ENCODE assay signal across 9 cellular contexts in the genomic region with DNA sequence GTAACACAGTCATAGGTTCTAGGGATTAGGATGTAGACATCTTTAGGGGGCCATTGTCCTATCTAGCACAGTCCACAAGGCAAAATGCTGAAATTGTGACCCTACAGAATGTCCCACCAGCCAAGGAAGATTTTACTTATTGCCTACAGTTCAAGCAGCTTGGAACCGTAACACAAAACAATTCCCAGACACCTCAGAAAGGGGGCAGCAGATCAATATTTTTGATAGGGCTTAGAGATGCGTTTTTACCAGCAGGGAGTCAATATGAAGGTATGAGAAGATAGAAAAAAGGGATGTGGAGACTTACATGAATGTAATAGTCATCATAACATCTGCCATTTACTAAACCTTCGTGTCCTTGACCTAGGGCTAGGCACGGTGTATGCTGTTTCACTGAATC.
DNase-seq lines count a peak whose midpoint lies in the region; FAIRE-seq and TF ChIP-seq lines count a peak whose summit lies in the region.
"Had no signal": no experiment of that assay in that cellular context is flagged by ENCODE, and none has a peak within 500 bp of the region (broad histone marks: within the 10 kb centered on the region; RNA-seq: fewer than 3 reads in every experiment).

No MANE protein-coding gene starts in this region.

- no peaks in the 10 kb centered on the region for H3K79me2 ChIP-seq in MM.1S (ENCODE audit: low read length)

- no peaks in the 10 kb centered on the region for H4K20me1 ChIP-seq in MM.1S (ENCODE audit: insufficient read depth, low read length)

- H2AFZ ChIP-seq in MM.1S (ENCODE audit: low read length) = no peak overlapping the region

- no peak for FAIRE-seq in bronchial epithelial cell (lab: Jason Lieb, UNC)

- no peaks in the 10 kb centered on the region for H3F3A ChIP-seq in MM.1S (ENCODE audit: insufficient read depth, low read length)

- peak; percentile 19; the same call in 1 of the 2 replicates for TF ChIP-seq CTCF in MM.1S (IDR thresholded peaks at IDR 0.05; ENCODE audit: low read length)
- TF ChIP-seq CTCF in bronchial epithelial cell (IDR thresholded peaks at IDR 0.05; ENCODE audit: insufficient read depth, low read length, severe bottlenecking) = peak; percentile 20
- TF ChIP-seq CTCF in retinal pigment epithelial cell (conservative IDR thresholded peaks at IDR 0.05; ENCODE audit: low read depth, low read length) = peak; percentile 42
- no peak for TF ChIP-seq CTCF in ascending aorta (IDR thresholded peaks at IDR 0.05)

- H3K27me3 ChIP-seq in MM.1S (replicated peaks; ENCODE audit: insufficient read depth, low read length) (no peaks in the 10 kb centered on the region), bronchial epithelial cell (ENCODE audit: control insufficient read depth, insufficient read depth, low read length) (no peaks in the 10 kb centered on the region), ascending aorta (no peaks in the 10 kb centered on the region)

- no peak overlapping the region for H3K4me2 ChIP-seq in MM.1S (ENCODE audit: low read depth, low read length)

- H3K4me3 ChIP-seq in MM.1S (ENCODE audit: low read length) (no peak overlapping the region), bronchial epithelial cell (ENCODE audit: low read depth, low read length) (no peak overlapping the region), retinal pigment epithelial cell (ENCODE audit: low read length) (no peak overlapping the region), ascending aorta (no peak overlapping the region)

- H3K4me1 ChIP-seq in MM.1S (ENCODE audit: low read length) (no peaks in the 10 kb centered on the region), ascending aorta (peaks cover 0 to 31% of the 10 kb centered on the region in 2 donors)

- H3K27ac ChIP-seq in MM.1S (ENCODE audit: low read length) (no peak overlapping the region), ascending aorta (no peak overlapping the region)

- intact Hi-C loops in ascending aorta (cut with DNase I) = loop anchor here (5.0 kb wide), 1 partner anchor 34 kb away; no protein-coding TSS in a partner anchor

- H3K36me3 ChIP-seq in MM.1S (replicated peaks; ENCODE audit: insufficient read depth, low read length) = no peaks in the 10 kb centered on the region
- H3K36me3 ChIP-seq in bronchial epithelial cell (ENCODE audit: control insufficient read depth, insufficient read depth, low read length) = no peaks in the 10 kb centered on the region
- no peaks in the 10 kb centered on the region for H3K36me3 ChIP-seq in ascending aorta

- H3K9me3 ChIP-seq in MM.1S (replicated peaks; ENCODE audit: insufficient read depth, low read length) (no peaks in the 10 kb centered on the region), ascending aorta (no peaks in the 10 kb centered on the region)

- DNase-seq in SKM-1 treated with dmso at 0.1 percent for 144 hours (lab: John Stamatoyannopoulos, UW; ENCODE audit: unreplicated experiment) = peak; percentile 7
- no peak for DNase-seq in SKM-1 (lab: John Stamatoyannopoulos, UW; ENCODE audit: unreplicated experiment)
- no peak for DNase-seq in MM.1S
- peak; percentile 33 for DNase-seq in bronchial epithelial cell (ENCODE audit: low read depth)
- DNase-seq in retinal pigment epithelial cell (ENCODE audit: low read depth) = no peak
- DNase-seq in H4 (ENCODE audit: low spot score) = no peak
- no peak for DNase-seq in ascending aorta (ENCODE audit: low spot score in 2 of 2)
- DNase-seq in effector CD4-positive, alpha-beta T cell = no peak
- DNase-seq: activated gamma-delta T cell had no signal

- no peaks in the 10 kb centered on the region for H3K9me2 ChIP-seq in MM.1S (replicated peaks; ENCODE audit: insufficient read depth, low read length)

- H3K9ac ChIP-seq in MM.1S (ENCODE audit: low read length) = no peak overlapping the region

Comparison
In these comparisons a context has a peak if more than half of its experiments do, and no peak if none do; other contexts are left out.
1. DNase-seq: peak in SKM-1 treated with dmso at 0.1 percent for 144 hours (single experiment) and bronchial epithelial cell (single experiment); none in SKM-1 (single experiment), MM.1S (single experiment), retinal pigment epithelial cell (single experiment), H4 (single experiment), ascending aorta (0 of 2) and effector CD4-positive, alpha-beta T cell (single experiment).
2. CTCF ChIP-seq: peak in MM.1S (single experiment), bronchial epithelial cell (single experiment) and retinal pigment epithelial cell (single experiment); none in ascending aorta (0 of 3).